8 cellular contexts compared by ENCODE assay signal in genomic region chr6:35258858-35259193, GRCh38. TPM values are rescaled to one million over a fixed set of nuclear protein-coding genes. Genes with fewer than 3 reads are reported as not detected.
DNase-seq lines count a peak whose midpoint lies in the region; ATAC-seq and TF ChIP-seq lines count a peak whose summit lies in the region.

No MANE protein-coding gene starts in this region.

- H3K36me3 ChIP-seq in SK-N-MC (ENCODE audit: insufficient read depth, low read length) (no peaks in the 10 kb centered on the region), ectodermal cell (ENCODE audit: control insufficient read depth, insufficient read depth, low read length) (no peaks in the 10 kb centered on the region), mucosa of descending colon (ENCODE audit: low read depth) (no peaks in the 10 kb centered on the region), tibial nerve (no peaks in the 10 kb centered on the region)

- intact Hi-C loops in Right ventricle myocardium inferior (cut with DNase I): no loop called here
- intact Hi-C loops in left ventricle myocardium superior (cut with micrococcal nuclease): no loop called here
- intact Hi-C loops in mucosa of descending colon (cut with DNase I, micrococcal nuclease): no loop called here

- 1% methylated on average over 20 of the region's 20 CpGs for WGBS in ectodermal cell, 2 experiments
- WGBS in tibial nerve, 2 donors: 0 to 2% methylated on average over 19 to 20 of the region's 20 CpGs

- ATAC-seq in Right ventricle myocardium inferior (peak; percentile 0), left ventricle myocardium superior (no peak), HG03097 (IDR thresholded peaks at IDR 0.05; ENCODE audit: low FRiP score, unreplicated experiment) (peak; percentile 13), mucosa of descending colon (peak; percentile 2)

- H3K4me1 ChIP-seq in ectodermal cell (ENCODE audit: control insufficient read depth, insufficient read depth, low read length) (peaks cover 14% of the 10 kb centered on the region), mucosa of descending colon (ENCODE audit: low read depth) (peaks cover 9% of the 10 kb centered on the region), tibial nerve (peaks cover 0 to 40% (median 11%) of the 10 kb centered on the region in 4 donors)

- H3K9ac ChIP-seq in SK-N-MC (ENCODE audit: insufficient read length): peak overlapping the region; percentile 74

- TF ChIP-seq POLR2A in tibial nerve (IDR thresholded peaks at IDR 0.05): no peak

- H3K9me3 ChIP-seq in SK-N-MC (ENCODE audit: low read depth, low read length) (no peaks in the 10 kb centered on the region), ectodermal cell (ENCODE audit: control insufficient read depth, low read length) (no peaks in the 10 kb centered on the region), mucosa of descending colon (no peaks in the 10 kb centered on the region), tibial nerve (no peaks in the 10 kb centered on the region)

- H3K27me3 ChIP-seq in ectodermal cell (ENCODE audit: control insufficient read depth, insufficient read depth, low read length, poor library complexity, severe bottlenecking) (no peaks in the 10 kb centered on the region), tibial nerve (no peaks in the 10 kb centered on the region)

- DNase-seq in Right ventricle myocardium inferior (ENCODE audit: missing footprints) (no peak), left ventricle myocardium superior (no peak), SK-N-MC (ENCODE audit: low read depth, low spot score) (no peak), mucosa of descending colon (no peak), tibial nerve (ENCODE audit: low spot score in 2 of 2) (peak in 1 of 2 donors; percentile 29), DMS153 treated with DMSO at 0.1 percent for 48 hours (lab: John Stamatoyannopoulos, UW; ENCODE audit: unreplicated experiment) (no peak)

- H3K4me3 ChIP-seq in SK-N-MC (peak overlapping the region; percentile 83), ectodermal cell (ENCODE audit: insufficient read depth, low read depth, low read length) (peak overlapping the region; percentile 55), mucosa of descending colon (peak overlapping the region; percentile 75), tibial nerve (peak overlapping the region; percentile 70 to 96 (median 87))

- H3K27ac ChIP-seq in SK-N-MC (no peak overlapping the region), ectodermal cell (ENCODE audit: insufficient read depth, low read depth, low read length, poor library complexity, severe bottlenecking) (peak overlapping the region; percentile 72), tibial nerve (peak overlapping the region; percentile 92 to 98 (median 96))

- TF ChIP-seq CTCF in mucosa of descending colon (IDR thresholded peaks at IDR 0.05): no peak
- no peak for TF ChIP-seq CTCF in tibial nerve (IDR thresholded peaks at IDR 0.05)

- no peak for TF ChIP-seq EP300 in tibial nerve (IDR thresholded peaks at IDR 0.05)

RNA-seq across cellular contexts. Expression of gene ZNF76, which starts 0.7 kb away (rescaled TPM):
- total RNA-seq in Right ventricle myocardium inferior (36.0 TPM), left ventricle myocardium superior (44.1 TPM), mucosa of descending colon (10 to 100 TPM; 33.2 to 42.6 (median 36.2) TPM), tibial nerve (10 to 100 TPM; 41.6 to 97.2 (median 55.5) TPM)
- 49.6 TPM for polyA plus RNA-seq in ectodermal cell (2013, experiment 1 of 4)
- polyA plus RNA-seq in ectodermal cell (2013, experiment 2 of 4): 38.9 TPM
- 39.3 TPM for polyA plus RNA-seq in ectodermal cell (2013, experiment 3 of 4)
- 41.1 TPM for polyA plus RNA-seq in ectodermal cell (2013, experiment 4 of 4)

RNA-seq across cellular contexts. Expression of gene DEF6, which starts 38.8 kb away (rescaled TPM):
- total RNA-seq in Right ventricle myocardium inferior (2.8 TPM), left ventricle myocardium superior (1.8 TPM), mucosa of descending colon (10 to 100 TPM in 2 of 3 donors, 1 to 10 TPM in 1; 7.4 to 15.1 (median 13.7) TPM), tibial nerve (10 to 100 TPM in 1 of 4 donors, 1 to 10 TPM in 3; 3.3 to 21.9 (median 7.4) TPM)
- 0.57 TPM for polyA plus RNA-seq in ectodermal cell (2013, experiment 1 of 4)
- 0.59 TPM for polyA plus RNA-seq in ectodermal cell (2013, experiment 2 of 4)
- polyA plus RNA-seq in ectodermal cell (2013, experiment 3 of 4): 0.59 TPM
- polyA plus RNA-seq in ectodermal cell (2013, experiment 4 of 4): 0.81 TPM

RNA-seq across cellular contexts. Expression of gene SCUBE3, which starts 45.1 kb away (rescaled TPM):
- 10.3 TPM for total RNA-seq in Right ventricle myocardium inferior
- total RNA-seq in left ventricle myocardium superior: 3.5 TPM
- polyA plus RNA-seq in ectodermal cell (2013, experiment 1 of 4): 28.8 TPM
- 32.1 TPM for polyA plus RNA-seq in ectodermal cell (2013, experiment 2 of 4)
- polyA plus RNA-seq in ectodermal cell (2013, experiment 3 of 4): 24.4 TPM
- 28.3 TPM for polyA plus RNA-seq in ectodermal cell (2013, experiment 4 of 4)
- total RNA-seq in mucosa of descending colon: 10 to 100 TPM in 1 of 3 donors, under 1 TPM in 2; 0.14 to 11.6 (median 0.26) TPM
- 1 to 10 TPM in 1 of 4 donors, under 1 TPM in 3; 0.30 to 1.3 (median 0.50) TPM for total RNA-seq in tibial nerve
